1 cellular context compared by ENCODE assay signal in the genomic region with DNA sequence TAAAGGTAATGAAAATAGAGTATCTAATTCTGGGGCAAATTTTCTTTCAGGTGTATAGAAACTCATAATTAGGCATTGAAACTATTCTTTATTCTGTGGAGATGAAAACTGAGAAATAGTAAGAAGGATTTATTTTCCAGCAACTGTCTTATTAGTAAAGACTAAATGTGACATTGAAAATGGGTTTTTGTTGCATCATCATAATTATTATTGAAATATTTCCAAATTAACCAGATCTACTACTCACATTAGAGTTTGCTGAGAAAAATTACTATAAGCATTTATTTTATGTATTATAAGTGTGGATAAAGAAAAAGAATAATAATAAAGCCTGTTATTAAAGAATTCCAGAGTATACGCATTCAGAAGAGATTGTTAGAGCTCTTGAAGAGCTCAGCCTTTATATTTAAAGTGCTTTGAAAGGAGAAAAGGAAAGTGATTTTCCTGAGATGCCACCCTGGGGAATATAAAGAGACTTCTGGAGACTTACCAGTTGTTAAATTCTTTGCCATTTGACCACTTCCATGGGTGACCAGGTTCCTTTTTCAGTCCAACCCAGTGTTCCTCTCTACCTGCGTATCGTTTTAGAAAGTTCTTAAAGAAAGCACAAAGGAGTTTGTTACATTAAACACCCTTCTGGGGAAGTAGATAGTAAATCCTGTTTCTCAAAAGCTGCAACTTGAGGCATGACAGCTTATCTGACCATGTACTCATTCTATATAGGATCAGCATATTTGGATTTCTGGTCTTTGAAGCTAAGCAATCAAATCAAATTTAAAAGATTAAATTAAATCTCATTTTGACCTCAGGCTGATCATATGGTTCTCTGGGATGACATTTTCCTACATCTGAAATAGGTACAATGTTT.
TF ChIP-seq lines count a peak whose summit lies in the region.

No MANE protein-coding gene starts in this region.

TF ChIP-seq in K562, 482 proteins besides CTCF, POLR2A, EP300 and RAD21 (continued from another document and continues in another):
- TF ChIP-seq, protein P1, sequence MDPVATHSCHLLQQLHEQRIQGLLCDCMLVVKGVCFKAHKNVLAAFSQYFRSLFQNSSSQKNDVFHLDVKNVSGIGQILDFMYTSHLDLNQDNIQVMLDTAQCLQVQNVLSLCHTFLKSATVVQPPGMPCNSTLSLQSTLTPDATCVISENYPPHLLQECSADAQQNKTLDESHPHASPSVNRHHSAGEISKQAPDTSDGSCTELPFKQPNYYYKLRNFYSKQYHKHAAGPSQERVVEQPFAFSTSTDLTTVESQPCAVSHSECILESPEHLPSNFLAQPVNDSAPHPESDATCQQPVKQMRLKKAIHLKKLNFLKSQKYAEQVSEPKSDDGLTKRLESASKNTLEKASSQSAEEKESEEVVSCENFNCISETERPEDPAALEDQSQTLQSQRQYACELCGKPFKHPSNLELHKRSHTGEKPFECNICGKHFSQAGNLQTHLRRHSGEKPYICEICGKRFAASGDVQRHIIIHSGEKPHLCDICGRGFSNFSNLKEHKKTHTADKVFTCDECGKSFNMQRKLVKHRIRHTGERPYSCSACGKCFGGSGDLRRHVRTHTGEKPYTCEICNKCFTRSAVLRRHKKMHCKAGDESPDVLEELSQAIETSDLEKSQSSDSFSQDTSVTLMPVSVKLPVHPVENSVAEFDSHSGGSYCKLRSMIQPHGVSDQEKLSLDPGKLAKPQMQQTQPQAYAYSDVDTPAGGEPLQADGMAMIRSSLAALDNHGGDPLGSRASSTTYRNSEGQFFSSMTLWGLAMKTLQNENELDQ (CRISPR knock-in tag; IDR thresholded peaks at IDR 0.05; ENCODE audit: borderline replicate concordance) = no peak
- TF ChIP-seq BRD9 (IDR thresholded peaks at IDR 0.05; ENCODE audit: low read depth, partially characterized antibody) (no peak), GABPB1 (CRISPR knock-in tag; IDR thresholded peaks at IDR 0.05) (no peak), KLF16 (IDR thresholded peaks at IDR 0.05) (no peak), KAT7 (CRISPR knock-in tag; IDR thresholded peaks at IDR 0.05; ENCODE audit: borderline replicate concordance) (no peak), HDAC6 (IDR thresholded peaks at IDR 0.05; ENCODE audit: low read depth, low read length) (no peak), ZNF695 (CRISPR knock-in tag; IDR thresholded peaks at IDR 0.05) (no peak), MCM7 (IDR thresholded peaks at IDR 0.05) (no peak), NR1H2 (CRISPR knock-in tag; IDR thresholded peaks at IDR 0.05) (no peak), POLR2H (tag; IDR thresholded peaks at IDR 0.05; ENCODE audit: low read depth) (0 out of 2 replicates have a peak, but pooled peaks have one; percentile 6), U2AF2 (optimal IDR thresholded peaks at IDR 0.05; ENCODE audit: low read depth, low read length) (no peak), TRIM28 (IDR thresholded peaks at IDR 0.05) (no peak), ETV6 (IDR thresholded peaks at IDR 0.05; ENCODE audit: borderline replicate concordance in 1 of 2, low read depth in 2 of 2, low read length in 1 of 2) (no peak), ETV6 (CRISPR knock-in tag; IDR thresholded peaks at IDR 0.05; ENCODE audit: borderline replicate concordance) (no peak), ZNF717 (CRISPR knock-in tag; IDR thresholded peaks at IDR 0.05) (peak; percentile 56; the same call in 1 of the 2 replicates), GTF2F1 (IDR thresholded peaks at IDR 0.05; ENCODE audit: low read depth, low read length) (no peak), GABPA (tag; conservative IDR thresholded peaks at IDR 0.05; ENCODE audit: low read depth) (no peak), RBFOX2 (IDR thresholded peaks at IDR 0.05; ENCODE audit: low read depth, low read length) (peak; percentile 73), ZNF584 (CRISPR knock-in tag; IDR thresholded peaks at IDR 0.05; ENCODE audit: low read depth) (no peak), MAFK (IDR thresholded peaks at IDR 0.05; ENCODE audit: low read length) (no peak), POLR2AphosphoS5 (IDR thresholded peaks at IDR 0.05; ENCODE audit: control insufficient read depth, insufficient read depth, low read depth, low read length) (peak; percentile 57; the same call in 1 of the 2 replicates), PHTF2 (CRISPR knock-in tag; IDR thresholded peaks at IDR 0.05) (no peak), ZNF507 (tag; conservative IDR thresholded peaks at IDR 0.05) (no peak), ZNF766 (CRISPR knock-in tag; conservative IDR thresholded peaks at IDR 0.05) (no peak), CEBPG (CRISPR knock-in tag; IDR thresholded peaks at IDR 0.05) (no peak), CEBPG (tag; conservative IDR thresholded peaks at IDR 0.05 in 1 of 2, IDR thresholded peaks at IDR 0.05 in 1 of 2) (peak; percentile 46 to 60; a peak in 3 of 4 replicates), SMC3 (conservative IDR thresholded peaks at IDR 0.05; ENCODE audit: insufficient read depth, low read depth, low read length) (no peak), SRSF7 (optimal IDR thresholded peaks at IDR 0.05; ENCODE audit: low read depth, low read length) (no peak), TARDBP (IDR thresholded peaks at IDR 0.05) (no peak)
- TF ChIP-seq, protein P2, sequence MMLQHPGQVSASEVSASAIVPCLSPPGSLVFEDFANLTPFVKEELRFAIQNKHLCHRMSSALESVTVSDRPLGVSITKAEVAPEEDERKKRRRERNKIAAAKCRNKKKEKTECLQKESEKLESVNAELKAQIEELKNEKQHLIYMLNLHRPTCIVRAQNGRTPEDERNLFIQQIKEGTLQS (IDR thresholded peaks at IDR 0.05) = peak; percentile 59
- TF ChIP-seq, protein P2 (CRISPR knock-in tag; conservative IDR thresholded peaks at IDR 0.05) = no peak
- TF ChIP-seq, protein P3, sequence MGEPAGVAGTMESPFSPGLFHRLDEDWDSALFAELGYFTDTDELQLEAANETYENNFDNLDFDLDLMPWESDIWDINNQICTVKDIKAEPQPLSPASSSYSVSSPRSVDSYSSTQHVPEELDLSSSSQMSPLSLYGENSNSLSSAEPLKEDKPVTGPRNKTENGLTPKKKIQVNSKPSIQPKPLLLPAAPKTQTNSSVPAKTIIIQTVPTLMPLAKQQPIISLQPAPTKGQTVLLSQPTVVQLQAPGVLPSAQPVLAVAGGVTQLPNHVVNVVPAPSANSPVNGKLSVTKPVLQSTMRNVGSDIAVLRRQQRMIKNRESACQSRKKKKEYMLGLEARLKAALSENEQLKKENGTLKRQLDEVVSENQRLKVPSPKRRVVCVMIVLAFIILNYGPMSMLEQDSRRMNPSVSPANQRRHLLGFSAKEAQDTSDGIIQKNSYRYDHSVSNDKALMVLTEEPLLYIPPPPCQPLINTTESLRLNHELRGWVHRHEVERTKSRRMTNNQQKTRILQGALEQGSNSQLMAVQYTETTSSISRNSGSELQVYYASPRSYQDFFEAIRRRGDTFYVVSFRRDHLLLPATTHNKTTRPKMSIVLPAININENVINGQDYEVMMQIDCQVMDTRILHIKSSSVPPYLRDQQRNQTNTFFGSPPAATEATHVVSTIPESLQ (CRISPR knock-in tag; IDR thresholded peaks at IDR 0.05) = no peak
- TF ChIP-seq, protein P4, sequence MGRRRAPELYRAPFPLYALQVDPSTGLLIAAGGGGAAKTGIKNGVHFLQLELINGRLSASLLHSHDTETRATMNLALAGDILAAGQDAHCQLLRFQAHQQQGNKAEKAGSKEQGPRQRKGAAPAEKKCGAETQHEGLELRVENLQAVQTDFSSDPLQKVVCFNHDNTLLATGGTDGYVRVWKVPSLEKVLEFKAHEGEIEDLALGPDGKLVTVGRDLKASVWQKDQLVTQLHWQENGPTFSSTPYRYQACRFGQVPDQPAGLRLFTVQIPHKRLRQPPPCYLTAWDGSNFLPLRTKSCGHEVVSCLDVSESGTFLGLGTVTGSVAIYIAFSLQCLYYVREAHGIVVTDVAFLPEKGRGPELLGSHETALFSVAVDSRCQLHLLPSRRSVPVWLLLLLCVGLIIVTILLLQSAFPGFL (CRISPR knock-in tag; IDR thresholded peaks at IDR 0.05) = no peak
- TF ChIP-seq, protein P5, sequence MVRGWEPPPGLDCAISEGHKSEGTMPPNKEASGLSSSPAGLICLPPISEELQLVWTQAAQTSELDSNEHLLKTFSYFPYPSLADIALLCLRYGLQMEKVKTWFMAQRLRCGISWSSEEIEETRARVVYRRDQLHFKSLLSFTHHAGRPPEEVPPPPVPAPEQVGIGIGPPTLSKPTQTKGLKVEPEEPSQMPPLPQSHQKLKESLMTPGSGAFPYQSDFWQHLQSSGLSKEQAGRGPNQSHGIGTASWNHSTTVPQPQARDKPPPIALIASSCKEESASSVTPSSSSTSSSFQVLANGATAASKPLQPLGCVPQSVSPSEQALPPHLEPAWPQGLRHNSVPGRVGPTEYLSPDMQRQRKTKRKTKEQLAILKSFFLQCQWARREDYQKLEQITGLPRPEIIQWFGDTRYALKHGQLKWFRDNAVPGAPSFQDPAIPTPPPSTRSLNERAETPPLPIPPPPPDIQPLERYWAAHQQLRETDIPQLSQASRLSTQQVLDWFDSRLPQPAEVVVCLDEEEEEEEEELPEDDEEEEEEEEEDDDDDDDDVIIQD (CRISPR knock-in tag; IDR thresholded peaks at IDR 0.05) = no peak
- TF ChIP-seq, protein P6, sequence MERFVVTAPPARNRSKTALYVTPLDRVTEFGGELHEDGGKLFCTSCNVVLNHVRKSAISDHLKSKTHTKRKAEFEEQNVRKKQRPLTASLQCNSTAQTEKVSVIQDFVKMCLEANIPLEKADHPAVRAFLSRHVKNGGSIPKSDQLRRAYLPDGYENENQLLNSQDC (CRISPR knock-in tag; IDR thresholded peaks at IDR 0.05) = no peak
- TF ChIP-seq, protein P7, sequence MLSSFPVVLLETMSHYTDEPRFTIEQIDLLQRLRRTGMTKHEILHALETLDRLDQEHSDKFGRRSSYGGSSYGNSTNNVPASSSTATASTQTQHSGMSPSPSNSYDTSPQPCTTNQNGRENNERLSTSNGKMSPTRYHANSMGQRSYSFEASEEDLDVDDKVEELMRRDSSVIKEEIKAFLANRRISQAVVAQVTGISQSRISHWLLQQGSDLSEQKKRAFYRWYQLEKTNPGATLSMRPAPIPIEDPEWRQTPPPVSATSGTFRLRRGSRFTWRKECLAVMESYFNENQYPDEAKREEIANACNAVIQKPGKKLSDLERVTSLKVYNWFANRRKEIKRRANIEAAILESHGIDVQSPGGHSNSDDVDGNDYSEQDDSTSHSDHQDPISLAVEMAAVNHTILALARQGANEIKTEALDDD (IDR thresholded peaks at IDR 0.05) = no peak
- TF ChIP-seq, protein P8, sequence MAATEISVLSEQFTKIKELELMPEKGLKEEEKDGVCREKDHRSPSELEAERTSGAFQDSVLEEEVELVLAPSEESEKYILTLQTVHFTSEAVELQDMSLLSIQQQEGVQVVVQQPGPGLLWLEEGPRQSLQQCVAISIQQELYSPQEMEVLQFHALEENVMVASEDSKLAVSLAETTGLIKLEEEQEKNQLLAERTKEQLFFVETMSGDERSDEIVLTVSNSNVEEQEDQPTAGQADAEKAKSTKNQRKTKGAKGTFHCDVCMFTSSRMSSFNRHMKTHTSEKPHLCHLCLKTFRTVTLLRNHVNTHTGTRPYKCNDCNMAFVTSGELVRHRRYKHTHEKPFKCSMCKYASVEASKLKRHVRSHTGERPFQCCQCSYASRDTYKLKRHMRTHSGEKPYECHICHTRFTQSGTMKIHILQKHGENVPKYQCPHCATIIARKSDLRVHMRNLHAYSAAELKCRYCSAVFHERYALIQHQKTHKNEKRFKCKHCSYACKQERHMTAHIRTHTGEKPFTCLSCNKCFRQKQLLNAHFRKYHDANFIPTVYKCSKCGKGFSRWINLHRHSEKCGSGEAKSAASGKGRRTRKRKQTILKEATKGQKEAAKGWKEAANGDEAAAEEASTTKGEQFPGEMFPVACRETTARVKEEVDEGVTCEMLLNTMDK (IDR thresholded peaks at IDR 0.05; ENCODE audit: borderline replicate concordance, insufficient read depth, low read depth, low read length, poor library complexity, severe bottlenecking) = no peak
- TF ChIP-seq, protein P9, sequence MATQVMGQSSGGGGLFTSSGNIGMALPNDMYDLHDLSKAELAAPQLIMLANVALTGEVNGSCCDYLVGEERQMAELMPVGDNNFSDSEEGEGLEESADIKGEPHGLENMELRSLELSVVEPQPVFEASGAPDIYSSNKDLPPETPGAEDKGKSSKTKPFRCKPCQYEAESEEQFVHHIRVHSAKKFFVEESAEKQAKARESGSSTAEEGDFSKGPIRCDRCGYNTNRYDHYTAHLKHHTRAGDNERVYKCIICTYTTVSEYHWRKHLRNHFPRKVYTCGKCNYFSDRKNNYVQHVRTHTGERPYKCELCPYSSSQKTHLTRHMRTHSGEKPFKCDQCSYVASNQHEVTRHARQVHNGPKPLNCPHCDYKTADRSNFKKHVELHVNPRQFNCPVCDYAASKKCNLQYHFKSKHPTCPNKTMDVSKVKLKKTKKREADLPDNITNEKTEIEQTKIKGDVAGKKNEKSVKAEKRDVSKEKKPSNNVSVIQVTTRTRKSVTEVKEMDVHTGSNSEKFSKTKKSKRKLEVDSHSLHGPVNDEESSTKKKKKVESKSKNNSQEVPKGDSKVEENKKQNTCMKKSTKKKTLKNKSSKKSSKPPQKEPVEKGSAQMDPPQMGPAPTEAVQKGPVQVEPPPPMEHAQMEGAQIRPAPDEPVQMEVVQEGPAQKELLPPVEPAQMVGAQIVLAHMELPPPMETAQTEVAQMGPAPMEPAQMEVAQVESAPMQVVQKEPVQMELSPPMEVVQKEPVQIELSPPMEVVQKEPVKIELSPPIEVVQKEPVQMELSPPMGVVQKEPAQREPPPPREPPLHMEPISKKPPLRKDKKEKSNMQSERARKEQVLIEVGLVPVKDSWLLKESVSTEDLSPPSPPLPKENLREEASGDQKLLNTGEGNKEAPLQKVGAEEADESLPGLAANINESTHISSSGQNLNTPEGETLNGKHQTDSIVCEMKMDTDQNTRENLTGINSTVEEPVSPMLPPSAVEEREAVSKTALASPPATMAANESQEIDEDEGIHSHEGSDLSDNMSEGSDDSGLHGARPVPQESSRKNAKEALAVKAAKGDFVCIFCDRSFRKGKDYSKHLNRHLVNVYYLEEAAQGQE (CRISPR knock-in tag; IDR thresholded peaks at IDR 0.05; ENCODE audit: low read depth) = no peak
- TF ChIP-seq, protein P10, sequence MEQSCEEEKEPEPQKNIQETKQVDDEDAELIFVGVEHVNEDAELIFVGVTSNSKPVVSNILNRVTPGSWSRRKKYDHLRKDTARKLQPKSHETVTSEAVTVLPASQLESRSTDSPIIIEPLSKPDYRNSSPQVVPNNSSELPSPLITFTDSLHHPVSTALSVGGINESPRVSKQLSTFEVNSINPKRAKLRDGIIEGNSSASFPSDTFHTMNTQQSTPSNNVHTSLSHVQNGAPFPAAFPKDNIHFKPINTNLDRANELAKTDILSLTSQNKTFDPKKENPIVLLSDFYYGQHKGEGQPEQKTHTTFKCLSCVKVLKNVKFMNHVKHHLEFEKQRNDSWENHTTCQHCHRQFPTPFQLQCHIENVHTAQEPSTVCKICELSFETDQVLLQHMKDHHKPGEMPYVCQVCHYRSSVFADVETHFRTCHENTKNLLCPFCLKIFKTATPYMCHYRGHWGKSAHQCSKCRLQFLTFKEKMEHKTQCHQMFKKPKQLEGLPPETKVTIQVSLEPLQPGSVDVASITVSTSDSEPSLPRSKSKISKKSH (CRISPR knock-in tag; IDR thresholded peaks at IDR 0.05) = no peak
- TF ChIP-seq, protein P11, sequence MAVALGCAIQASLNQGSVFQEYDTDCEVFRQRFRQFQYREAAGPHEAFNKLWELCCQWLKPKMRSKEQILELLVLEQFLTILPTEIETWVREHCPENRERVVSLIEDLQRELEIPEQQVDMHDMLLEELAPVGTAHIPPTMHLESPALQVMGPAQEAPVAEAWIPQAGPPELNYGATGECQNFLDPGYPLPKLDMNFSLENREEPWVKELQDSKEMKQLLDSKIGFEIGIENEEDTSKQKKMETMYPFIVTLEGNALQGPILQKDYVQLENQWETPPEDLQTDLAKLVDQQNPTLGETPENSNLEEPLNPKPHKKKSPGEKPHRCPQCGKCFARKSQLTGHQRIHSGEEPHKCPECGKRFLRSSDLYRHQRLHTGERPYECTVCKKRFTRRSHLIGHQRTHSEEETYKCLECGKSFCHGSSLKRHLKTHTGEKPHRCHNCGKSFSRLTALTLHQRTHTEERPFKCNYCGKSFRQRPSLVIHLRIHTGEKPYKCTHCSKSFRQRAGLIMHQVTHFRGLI (CRISPR knock-in tag; IDR thresholded peaks at IDR 0.05) = no peak
